In genomic region chr10:105161149-105161548, GRCh38 we compare ENCODE assay signal across 1 cellular context.
TF ChIP-seq lines count a peak whose summit lies in the region.

No MANE protein-coding gene starts in this region.

TF ChIP-seq in HepG2, 621 proteins besides CTCF, POLR2A, EP300 and RAD21 (continued from another document):
- TF ChIP-seq ZNF770 (CRISPR knock-in tag; IDR thresholded peaks at IDR 0.05) = no peak
- no peak for TF ChIP-seq POGK (CRISPR knock-in tag; conservative IDR thresholded peaks at IDR 0.05)
